ENCODE assay signal across 8 cellular contexts in genomic region chr14:22556990-22557623, GRCh38. TPM values are rescaled to one million over a fixed set of nuclear protein-coding genes. Genes with fewer than 3 reads are reported as not detected.
DNase-seq lines count a peak whose midpoint lies in the region; ATAC-seq, FAIRE-seq and TF ChIP-seq lines count a peak whose summit lies in the region.

No MANE protein-coding gene starts in this region.

- peaks cover 10% of the 10 kb centered on the region for H3K36me3 ChIP-seq in CD8-positive, alpha-beta T cell (ENCODE audit: insufficient read depth, low read length)
- no peaks in the 10 kb centered on the region for H3K36me3 ChIP-seq in HUES64 (ENCODE audit: insufficient read depth, low read length)

- peak; percentile 17 for ATAC-seq in CD8-positive, alpha-beta T cell
- peak; percentile 27 for ATAC-seq in GM21367 (IDR thresholded peaks at IDR 0.05; ENCODE audit: unreplicated experiment)
- ATAC-seq in naive thymus-derived CD8-positive, alpha-beta T cell: peak; percentile 10 to 20
- ATAC-seq in stimulated activated memory B cell treated with anti-CD40 and anti-IgM and Interleukin-4, amounts not matched to agents 10 μg/mL and 1 μg/mL and 100 μg/mL, for 72 hours: peak; percentile 73

- POLR2A ChIA-PET in CD8-positive, alpha-beta T cell (lab: Charles Lee): interaction anchor here (0.6 to 13.3 kb wide), 33 partner anchors 8 to 914 kb away, joined by 3 to 472 read pairs (median 5); partner anchors contain the start of genes ABHD4, DAD1, MRPL52 and OXA1L
- POLR2A ChIA-PET in naive thymus-derived CD8-positive, alpha-beta T cell (lab: Charles Lee): interaction anchor here (0.6 to 13.3 kb wide), 48 partner anchors 11 to 845 kb away, joined by 3 to 879 read pairs (median 5); partner anchors contain the start of genes ABHD4, ACIN1, C14orf119 and DAD1

- peak overlapping the region; percentile 86 for H3K27ac ChIP-seq in CD8-positive, alpha-beta T cell (ENCODE audit: low read depth, low read length)
- H3K27ac ChIP-seq in HUES64 (ENCODE audit: low read depth, low read length): peak overlapping the region; percentile 71; the same call in 1 of the 2 replicates

- peaks cover 16% of the 10 kb centered on the region for H3K36me3 Mint-ChIP-seq in CD8-positive, alpha-beta T cell
- H3K36me3 Mint-ChIP-seq in naive thymus-derived CD8-positive, alpha-beta T cell: peaks cover 0 to 13% (median 10%) of the 10 kb centered on the region in 3 donors
- peaks cover 15% of the 10 kb centered on the region for H3K36me3 Mint-ChIP-seq in stimulated activated memory B cell treated with anti-CD40 and anti-IgM and Interleukin-4, amounts not matched to agents 10 μg/mL and 1 μg/mL and 100 μg/mL, for 72 hours

- CTCF ChIA-PET in CD8-positive, alpha-beta T cell (lab: Charles Lee): interaction anchor here (0.6 to 13.3 kb wide), 54 partner anchors 9 to 717 kb away, joined by 3 to 408 read pairs (median 6); partner anchors contain the start of genes ABHD4, AJUBA, DAD1 and LRP10

- peak overlapping the region; percentile 60 for H3K4me3 ChIP-seq in CD8-positive, alpha-beta T cell (ENCODE audit: low read depth, low read length)
- H3K4me3 ChIP-seq in HUES64 (ENCODE audit: low read length): peak overlapping the region; percentile 40

- FAIRE-seq in RCC 7860 (lab: Jason Lieb, UNC): no peak

- no peaks in the 10 kb centered on the region for H3K9me3 Mint-ChIP-seq in CD8-positive, alpha-beta T cell
- peaks cover 0 to 4% (median 0%) of the 10 kb centered on the region in 9 donors for H3K9me3 Mint-ChIP-seq in naive thymus-derived CD8-positive, alpha-beta T cell
- H3K9me3 Mint-ChIP-seq in stimulated activated memory B cell treated with anti-CD40 and anti-IgM and Interleukin-4, amounts not matched to agents 10 μg/mL and 1 μg/mL and 100 μg/mL, for 72 hours: no peaks in the 10 kb centered on the region

- TF ChIP-seq CTCF in CD8-positive, alpha-beta T cell (IDR thresholded peaks at IDR 0.05): peak; percentile 100

- intact Hi-C loops in CD8-positive, alpha-beta T cell (cut with DNase I, micrococcal nuclease): loop anchor here (1.0 to 5.0 kb wide), 29 partner anchors 10 to 835 kb away; partner anchors contain the start of genes DAD1 (in 2 of the 2) and AJUBA (in 1 of the 2)

- WGBS in HUES64: 18% methylated on average over 28 of the region's 28 CpGs

- H3K4me3 Mint-ChIP-seq in CD8-positive, alpha-beta T cell: peak overlapping the region; percentile 81
- H3K4me3 Mint-ChIP-seq in naive thymus-derived CD8-positive, alpha-beta T cell: peak overlapping the region; percentile 61 to 97 (median 80)
- peak overlapping the region; percentile 66 for H3K4me3 Mint-ChIP-seq in stimulated activated memory B cell treated with anti-CD40 and anti-IgM and Interleukin-4, amounts not matched to agents 10 μg/mL and 1 μg/mL and 100 μg/mL, for 72 hours

- H3K4me1 ChIP-seq in CD8-positive, alpha-beta T cell (ENCODE audit: insufficient read depth, low read length): peaks cover 86% of the 10 kb centered on the region
- peaks cover 24% of the 10 kb centered on the region for H3K4me1 ChIP-seq in HUES64 (ENCODE audit: insufficient read depth, low read length)

- no peaks in the 10 kb centered on the region for H3K27me3 Mint-ChIP-seq in CD8-positive, alpha-beta T cell (ENCODE audit: low read depth)
- peaks cover 0 to 4% (median 0%) of the 10 kb centered on the region in 5 donors for H3K27me3 Mint-ChIP-seq in naive thymus-derived CD8-positive, alpha-beta T cell
- H3K27me3 Mint-ChIP-seq in stimulated activated memory B cell treated with anti-CD40 and anti-IgM and Interleukin-4, amounts not matched to agents 10 μg/mL and 1 μg/mL and 100 μg/mL, for 72 hours: no peaks in the 10 kb centered on the region

- peak overlapping the region; percentile 98 for H3K27ac Mint-ChIP-seq in CD8-positive, alpha-beta T cell
- peak overlapping the region; percentile 96 to 100 (median 99) for H3K27ac Mint-ChIP-seq in naive thymus-derived CD8-positive, alpha-beta T cell
- H3K27ac Mint-ChIP-seq in stimulated activated memory B cell treated with anti-CD40 and anti-IgM and Interleukin-4, amounts not matched to agents 10 μg/mL and 1 μg/mL and 100 μg/mL, for 72 hours: peak overlapping the region; percentile 98

- peaks cover 91% of the 10 kb centered on the region for H3K4me1 Mint-ChIP-seq in CD8-positive, alpha-beta T cell (ENCODE audit: low read depth)
- peaks cover 50 to 95% (median 90%) of the 10 kb centered on the region in 4 donors for H3K4me1 Mint-ChIP-seq in naive thymus-derived CD8-positive, alpha-beta T cell
- H3K4me1 Mint-ChIP-seq in stimulated activated memory B cell treated with anti-CD40 and anti-IgM and Interleukin-4, amounts not matched to agents 10 μg/mL and 1 μg/mL and 100 μg/mL, for 72 hours: peaks cover 91% of the 10 kb centered on the region

- no peaks in the 10 kb centered on the region for H3K9me3 ChIP-seq in CD8-positive, alpha-beta T cell (ENCODE audit: low read length)
- H3K9me3 ChIP-seq in HUES64 (ENCODE audit: insufficient read depth, low read depth, low read length): no peaks in the 10 kb centered on the region

- DNase-seq in CD8-positive, alpha-beta T cell: peak; percentile 79 to 98 (median 93)
- DNase-seq in RCC 7860 (ENCODE audit: low spot score) (peak; percentile 31), activated T-helper 1 cell treated with Interleukin-2 at 50 U/mL for 16 hours (ENCODE audit: low read depth) (peak; percentile 85), fibroblast of gingiva (ENCODE audit: low read depth) (peak; percentile 63)
- peak; percentile 78 to 99 (median 94) for DNase-seq in naive thymus-derived CD8-positive, alpha-beta T cell

- H3K9ac ChIP-seq in HUES64 (ENCODE audit: low read depth, low read length): peak overlapping the region; percentile 51

- H3K27me3 ChIP-seq in CD8-positive, alpha-beta T cell (ENCODE audit: insufficient read depth, low read length): no peaks in the 10 kb centered on the region
- H3K27me3 ChIP-seq in HUES64 (ENCODE audit: insufficient read depth, low read length): no peaks in the 10 kb centered on the region

RNA-seq across cellular contexts. Expression of gene DAD1, which starts 31.9 kb away (rescaled TPM):
- total RNA-seq in CD8-positive, alpha-beta T cell: 10 to 100 TPM; 27.2 to 35.6 TPM
- polyA plus RNA-seq in HUES64 (2013, experiment 1 of 2): 144 TPM
- 172 TPM for polyA plus RNA-seq in HUES64 (2013, experiment 2 of 2)
- total RNA-seq in naive thymus-derived CD8-positive, alpha-beta T cell: 100 to 1,000 TPM; 120 to 122 TPM
- polyA plus RNA-seq in naive thymus-derived CD8-positive, alpha-beta T cell: 100 to 1,000 TPM; 610 to 660 (median 642) TPM

RNA-seq across cellular contexts. Expression of gene ABHD4, which starts 41.0 kb away (rescaled TPM):
- total RNA-seq in CD8-positive, alpha-beta T cell: 1 to 10 TPM; 7.9 to 8.3 TPM
- polyA plus RNA-seq in HUES64 (2013, experiment 1 of 2): 12.9 TPM
- 12.2 TPM for polyA plus RNA-seq in HUES64 (2013, experiment 2 of 2)
- total RNA-seq in naive thymus-derived CD8-positive, alpha-beta T cell: 10 to 100 TPM; 22.2 to 22.6 TPM
- polyA plus RNA-seq in naive thymus-derived CD8-positive, alpha-beta T cell: 10 to 100 TPM in 2 of 3 donors, 1 to 10 TPM in 1; 8.7 to 11.9 (median 11.1) TPM

Comparison
In these comparisons a context has a peak if more than half of its experiments do, and no peak if none do; other contexts are left out.
1. Peak in every context shown above with its lines: DNase-seq, ATAC-seq, H3K4me3 ChIP-seq and H3K27ac ChIP-seq.
2. ATAC-seq: peak in every context shown above with its lines; median percentile 73 in stimulated activated memory B cell treated with anti-CD40 and anti-IgM and Interleukin-4, amounts not matched to agents 10 μg/mL and 1 μg/mL and 100 μg/mL, for 72 hours; 27 in GM21367; 17 in CD8-positive, alpha-beta T cell; 15 in naive thymus-derived CD8-positive, alpha-beta T cell.
3. DNase-seq: peak in every context shown above with its lines; median percentile 94 in naive thymus-derived CD8-positive, alpha-beta T cell; 93 in CD8-positive, alpha-beta T cell; 85 in activated T-helper 1 cell treated with Interleukin-2 at 50 U/mL for 16 hours; 63 in fibroblast of gingiva; 31 in RCC 7860.